ENCODE assay signal across 1 cellular context in genomic region chr6:88641178-88641903, GRCh38.
TF ChIP-seq lines count a peak whose summit lies in the region.

No MANE protein-coding gene starts in this region.

TF ChIP-seq in GM23338, 12 proteins besides CTCF, POLR2A, EP300 and RAD21 (continued from another document):
- no peak for TF ChIP-seq NANOG (IDR thresholded peaks at IDR 0.05; ENCODE audit: borderline replicate concordance)
- no peak for TF ChIP-seq POLR2AphosphoS5 (IDR thresholded peaks at IDR 0.05; ENCODE audit: low read depth)
TF ChIP-seq in GM23338: peak in this region for 0.
